13 cellular contexts compared by ENCODE assay signal in genomic region chr1:212774584-212774983, GRCh38. TPM values are rescaled to one million over a fixed set of nuclear protein-coding genes. Genes with fewer than 3 reads are reported as not detected.
DNase-seq lines count a peak whose midpoint lies in the region; ATAC-seq and TF ChIP-seq lines count a peak whose summit lies in the region.
"Had no signal": no experiment of that assay in that cellular context is flagged by ENCODE, and none has a peak within 500 bp of the region (broad histone marks: within the 10 kb centered on the region; RNA-seq: fewer than 3 reads in every experiment).

No MANE protein-coding gene starts in this region.

- peak; percentile 49 for ATAC-seq in naive thymus-derived CD4-positive, alpha-beta T cell
- no peak for ATAC-seq in HG03039 (IDR thresholded peaks at IDR 0.05; ENCODE audit: unreplicated experiment)
- ATAC-seq: WTC11 had no signal

- peaks cover 10 to 62% (median 48%) of the 10 kb centered on the region in 5 donors for H3K36me3 Mint-ChIP-seq in naive thymus-derived CD4-positive, alpha-beta T cell

- POLR2A ChIA-PET in naive thymus-derived CD4-positive, alpha-beta T cell (lab: Charles Lee): no interaction called here

- peak overlapping the region in 1 of 9 donors; percentile 2 for H3K27ac Mint-ChIP-seq in naive thymus-derived CD4-positive, alpha-beta T cell
- H3K27ac Mint-ChIP-seq: WTC11 had no signal

- peak; percentile 82 for DNase-seq in GF-D8 (lab: John Stamatoyannopoulos, UW)
- DNase-seq in NB4 (ENCODE audit: low read depth): peak; percentile 88
- DNase-seq in astrocyte of the spinal cord (ENCODE audit: low read depth, low spot score): peak; percentile 54
- no peak for DNase-seq in naive thymus-derived CD4-positive, alpha-beta T cell
- no peak for DNase-seq in stimulated activated CD8-positive, alpha-beta memory T cell treated with anti-CD3 and anti-CD28 coated beads, Interleukin-4, amount 100 ng/mL, for 48 hours
- DNase-seq in amniotic stem cell (lab: John Stamatoyannopoulos, UW): no peak
- no peak for DNase-seq in activated CD8-positive, alpha-beta memory T cell treated with anti-CD3 and anti-CD28 coated beads for 24 hours
- DNase-seq: colonic mucosa, DMS79, NCI-H2029 treated with DMSO at 0.1 percent for 48 hours, occipital lobe had no signal

- in situ Hi-C loops in astrocyte of the spinal cord (cut with HindIII; ENCODE audit: low sequenced_read_pairs): no loop called here

- H3K27me3 Mint-ChIP-seq in naive thymus-derived CD4-positive, alpha-beta T cell: no peaks in the 10 kb centered on the region

- TF ChIP-seq POLR2A in NB4 (IDR thresholded peaks at IDR 0.05; ENCODE audit: extremely low read depth, insufficient read length): no peak

- no peaks in the 10 kb centered on the region for H3K4me1 ChIP-seq in naive thymus-derived CD4-positive, alpha-beta T cell (ENCODE audit: control insufficient read depth in 2 of 2, insufficient read depth in 2 of 2, low read length in 2 of 2)
- H3K4me1 ChIP-seq: colonic mucosa had no signal

- H3K4me3 Mint-ChIP-seq in naive thymus-derived CD4-positive, alpha-beta T cell: no peak overlapping the region
- H3K4me3 Mint-ChIP-seq: WTC11 had no signal

- peaks cover 10 to 40% (median 21%) of the 10 kb centered on the region in 7 donors for H3K4me1 Mint-ChIP-seq in naive thymus-derived CD4-positive, alpha-beta T cell
- H3K4me1 Mint-ChIP-seq: WTC11 had no signal

- H3K9me3 Mint-ChIP-seq in naive thymus-derived CD4-positive, alpha-beta T cell: peaks cover 0 to 23% (median 11%) of the 10 kb centered on the region in 11 donors

- TF ChIP-seq CTCF in NB4 (IDR thresholded peaks at IDR 0.05; ENCODE audit: low read depth, low read length) (no peak), astrocyte of the spinal cord (IDR thresholded peaks at IDR 0.05; ENCODE audit: low read depth, low read length) (no peak)

- no peak overlapping the region for H3K27ac ChIP-seq in naive thymus-derived CD4-positive, alpha-beta T cell (ENCODE audit: low read depth, low read length)
- H3K27ac ChIP-seq: colonic mucosa had no signal

- H3K4me3 ChIP-seq in NB4 (ENCODE audit: low read depth, low read length) (no peak overlapping the region), astrocyte of the spinal cord (ENCODE audit: low read depth, low read length) (no peak overlapping the region)
- H3K4me3 ChIP-seq in naive thymus-derived CD4-positive, alpha-beta T cell (ENCODE audit: low read length): no peak overlapping the region
- H3K4me3 ChIP-seq: colonic mucosa had no signal

- intact Hi-C loops in naive thymus-derived CD4-positive, alpha-beta T cell (cut with micrococcal nuclease): no loop called here

- H3K9me3 ChIP-seq in naive thymus-derived CD4-positive, alpha-beta T cell (ENCODE audit: control insufficient read depth in 2 of 3, low read length in 3 of 3): peaks cover 0 to 10% (median 3%) of the 10 kb centered on the region in 3 experiments
- H3K9me3 ChIP-seq: colonic mucosa had no signal

- peaks cover 0 to 15% (median 0%) of the 10 kb centered on the region in 3 experiments for H3K36me3 ChIP-seq in naive thymus-derived CD4-positive, alpha-beta T cell (ENCODE audit: control insufficient read depth in 2 of 3, insufficient read depth in 3 of 3, low read length in 3 of 3)
- H3K36me3 ChIP-seq: colonic mucosa had no signal

- H3K27me3 ChIP-seq in naive thymus-derived CD4-positive, alpha-beta T cell (ENCODE audit: control insufficient read depth in 2 of 2, insufficient read depth in 2 of 2, low read length in 2 of 2): no peaks in the 10 kb centered on the region
- H3K27me3 ChIP-seq: colonic mucosa had no signal

- CTCF ChIA-PET in naive thymus-derived CD4-positive, alpha-beta T cell (lab: Charles Lee): interaction anchor here (1.6 kb wide), 1 partner anchor 109 kb away, joined by 3 read pairs; no protein-coding TSS in a partner anchor

RNA-seq across cellular contexts. Expression of gene NSL1, which starts 17.0 kb away (rescaled TPM):
- 10 to 100 TPM; 22.3 to 42.3 (median 37.7) TPM for total RNA-seq in naive thymus-derived CD4-positive, alpha-beta T cell
- 10 to 100 TPM; 77.4 to 79.3 TPM for polyA plus RNA-seq in naive thymus-derived CD4-positive, alpha-beta T cell

RNA-seq across cellular contexts. Expression of gene TATDN3, which starts 17.1 kb away (rescaled TPM):
- total RNA-seq in naive thymus-derived CD4-positive, alpha-beta T cell: 10 to 100 TPM; 10.0 to 17.7 (median 13.9) TPM
- polyA plus RNA-seq in naive thymus-derived CD4-positive, alpha-beta T cell: 10 to 100 TPM; 16.5 to 19.2 TPM

Comparison
In these comparisons a context has a peak if more than half of its experiments do, and no peak if none do; other contexts are left out.
1. DNase-seq: peak in GF-D8 (single experiment), NB4 (single experiment) and astrocyte of the spinal cord (single experiment); none in naive thymus-derived CD4-positive, alpha-beta T cell (0 of 9), stimulated activated CD8-positive, alpha-beta memory T cell treated with anti-CD3 and anti-CD28 coated beads, Interleukin-4, amount 100 ng/mL, for 48 hours (single experiment), amniotic stem cell (single experiment) and activated CD8-positive, alpha-beta memory T cell treated with anti-CD3 and anti-CD28 coated beads for 24 hours (single experiment).